Comparison of ENCODE assay signal across 8 cellular contexts in genomic region chr7:113698556-113699220, GRCh38.
DNase-seq lines count a peak whose midpoint lies in the region; ATAC-seq and TF ChIP-seq lines count a peak whose summit lies in the region.

No MANE protein-coding gene starts in this region.

- no peaks in the 10 kb centered on the region for H3K9me3 ChIP-seq in esophagus squamous epithelium
- H3K9me3 ChIP-seq in smooth muscle cell (replicated peaks; ENCODE audit: low read depth), result no peaks in the 10 kb centered on the region

- H3K27ac Mint-ChIP-seq in activated naive CD8-positive, alpha-beta T cell treated with anti-CD3 and anti-CD28 coated beads, Interleukin-2, amount 50 U/mL, for 24 hours, result no peak overlapping the region
- no peak overlapping the region for H3K27ac Mint-ChIP-seq in activated T-helper 2 cell treated with anti-CD3 and anti-CD28 coated beads, Interferon-gamma antibody, Interleukin-2, Interleukin-4, amounts not matched to agents 10 μg/mL and 5 μg/mL and 100 μg/mL, durations not matched to agents 14 hours and 24 hours and 36 hours

- no peaks in the 10 kb centered on the region for H3K9me3 Mint-ChIP-seq in activated naive CD8-positive, alpha-beta T cell treated with anti-CD3 and anti-CD28 coated beads, Interleukin-2, amount 50 U/mL, for 24 hours
- no peaks in the 10 kb centered on the region for H3K9me3 Mint-ChIP-seq in activated T-helper 2 cell treated with anti-CD3 and anti-CD28 coated beads, Interferon-gamma antibody, Interleukin-2, Interleukin-4, amounts not matched to agents 10 μg/mL and 5 μg/mL and 100 μg/mL, durations not matched to agents 14 hours and 24 hours and 36 hours

- ATAC-seq in HG02798 (IDR thresholded peaks at IDR 0.05; ENCODE audit: poor library complexity, unreplicated experiment), result peak; percentile 69
- no peak for ATAC-seq in activated naive CD8-positive, alpha-beta T cell treated with anti-CD3 and anti-CD28 coated beads, Interleukin-2, amount 50 U/mL, for 24 hours

- WGBS in esophagus squamous epithelium, 2 donors, result 40 to 41% methylated on average over 6 of the region's 6 CpGs
- WGBS in smooth muscle cell (ENCODE audit: low lambda C conversion rate), result 39% methylated on average over 6 of the region's 6 CpGs

- H3K4me2 ChIP-seq in smooth muscle cell, result no peak overlapping the region

- TF ChIP-seq POLR2A in esophagus squamous epithelium (IDR thresholded peaks at IDR 0.05), result no peak

- DNase-seq in DMS 273 (lab: John Stamatoyannopoulos, UW; ENCODE audit: unreplicated experiment), result peak; percentile 69
- no peak for DNase-seq in DMS 273 treated with DMSO at 0.1 percent for 48 hours (lab: John Stamatoyannopoulos, UW)
- DNase-seq in OCI-M1 (lab: John Stamatoyannopoulos, UW), result peak; percentile 53
- no peak for DNase-seq in esophagus squamous epithelium (lab: John Stamatoyannopoulos, UW)
- no peak for DNase-seq in smooth muscle cell (lab: John Stamatoyannopoulos, UW; ENCODE audit: unreplicated experiment)
- no peak for DNase-seq in activated naive CD8-positive, alpha-beta T cell treated with anti-CD3 and anti-CD28 coated beads, Interleukin-2, amount 50 U/mL, for 24 hours
- DNase-seq in activated T-helper 2 cell treated with anti-CD3 and anti-CD28 coated beads, Interferon-gamma antibody, Interleukin-2, Interleukin-4, amounts not matched to agents 10 μg/mL and 5 μg/mL and 100 μg/mL, durations not matched to agents 14 hours and 24 hours and 36 hours (ENCODE audit: low spot score), result no peak

- H3K27me3 ChIP-seq in esophagus squamous epithelium, result no peaks in the 10 kb centered on the region
- peaks cover 6% of the 10 kb centered on the region for H3K27me3 ChIP-seq in smooth muscle cell (ENCODE audit: low read depth)

- H3K4me1 ChIP-seq in esophagus squamous epithelium, result no peaks in the 10 kb centered on the region
- H3K4me1 ChIP-seq in smooth muscle cell (ENCODE audit: low read depth), result no peaks in the 10 kb centered on the region

- H3F3A ChIP-seq in smooth muscle cell (ENCODE audit: low read depth), result no peaks in the 10 kb centered on the region

- no peaks in the 10 kb centered on the region for H3K27me3 Mint-ChIP-seq in activated naive CD8-positive, alpha-beta T cell treated with anti-CD3 and anti-CD28 coated beads, Interleukin-2, amount 50 U/mL, for 24 hours
- no peaks in the 10 kb centered on the region for H3K27me3 Mint-ChIP-seq in activated T-helper 2 cell treated with anti-CD3 and anti-CD28 coated beads, Interferon-gamma antibody, Interleukin-2, Interleukin-4, amounts not matched to agents 10 μg/mL and 5 μg/mL and 100 μg/mL, durations not matched to agents 14 hours and 24 hours and 36 hours (ENCODE audit: low read depth)

- no peaks in the 10 kb centered on the region for H4K20me1 ChIP-seq in smooth muscle cell (ENCODE audit: low read depth)

- no peaks in the 10 kb centered on the region for H3K79me2 ChIP-seq in smooth muscle cell (ENCODE audit: low read depth)

- H2AFZ ChIP-seq in smooth muscle cell (ENCODE audit: low read depth), result no peak overlapping the region

- intact Hi-C loops in esophagus squamous epithelium (cut with DNase I), result loop anchor here (10.0 kb wide), 1 partner anchor 1144 kb away; no protein-coding TSS in a partner anchor
- intact Hi-C loops in activated T-helper 2 cell treated with anti-CD3 and anti-CD28 coated beads, Interferon-gamma antibody, Interleukin-2, Interleukin-4, amounts not matched to agents 10 μg/mL and 5 μg/mL and 100 μg/mL, durations not matched to agents 14 hours and 24 hours and 36 hours (cut with micrococcal nuclease), result loop anchor here (2.0 kb wide), 1 partner anchor 294 kb away; no protein-coding TSS in a partner anchor

- no peaks in the 10 kb centered on the region for H3K36me3 Mint-ChIP-seq in activated naive CD8-positive, alpha-beta T cell treated with anti-CD3 and anti-CD28 coated beads, Interleukin-2, amount 50 U/mL, for 24 hours (ENCODE audit: low read depth)
- no peaks in the 10 kb centered on the region for H3K36me3 Mint-ChIP-seq in activated T-helper 2 cell treated with anti-CD3 and anti-CD28 coated beads, Interferon-gamma antibody, Interleukin-2, Interleukin-4, amounts not matched to agents 10 μg/mL and 5 μg/mL and 100 μg/mL, durations not matched to agents 14 hours and 24 hours and 36 hours (ENCODE audit: low read depth)

- H3K36me3 ChIP-seq in esophagus squamous epithelium (no peaks in the 10 kb centered on the region), smooth muscle cell (ENCODE audit: low read depth) (no peaks in the 10 kb centered on the region)

- H3K27ac ChIP-seq in esophagus squamous epithelium, result no peak overlapping the region
- H3K27ac ChIP-seq in smooth muscle cell (ENCODE audit: low read depth), result no peak overlapping the region

- no peaks in the 10 kb centered on the region for H3K4me1 Mint-ChIP-seq in activated naive CD8-positive, alpha-beta T cell treated with anti-CD3 and anti-CD28 coated beads, Interleukin-2, amount 50 U/mL, for 24 hours
- H3K4me1 Mint-ChIP-seq in activated T-helper 2 cell treated with anti-CD3 and anti-CD28 coated beads, Interferon-gamma antibody, Interleukin-2, Interleukin-4, amounts not matched to agents 10 μg/mL and 5 μg/mL and 100 μg/mL, durations not matched to agents 14 hours and 24 hours and 36 hours (ENCODE audit: low read depth), result no peaks in the 10 kb centered on the region

- peak; percentile 11 to 70 (median 42) for TF ChIP-seq CTCF in esophagus squamous epithelium (IDR thresholded peaks at IDR 0.05)
- peak; percentile 82 for TF ChIP-seq CTCF in smooth muscle cell (IDR thresholded peaks at IDR 0.05; ENCODE audit: borderline replicate concordance, insufficient read depth, poor library complexity, severe bottlenecking)

- H3K4me3 Mint-ChIP-seq in activated naive CD8-positive, alpha-beta T cell treated with anti-CD3 and anti-CD28 coated beads, Interleukin-2, amount 50 U/mL, for 24 hours, result no peak overlapping the region
- no peak overlapping the region for H3K4me3 Mint-ChIP-seq in activated T-helper 2 cell treated with anti-CD3 and anti-CD28 coated beads, Interferon-gamma antibody, Interleukin-2, Interleukin-4, amounts not matched to agents 10 μg/mL and 5 μg/mL and 100 μg/mL, durations not matched to agents 14 hours and 24 hours and 36 hours (ENCODE audit: low read depth)

- no peak overlapping the region for H3K9ac ChIP-seq in smooth muscle cell (ENCODE audit: low read depth)

- H3K4me3 ChIP-seq in esophagus squamous epithelium, result no peak overlapping the region
- H3K4me3 ChIP-seq in smooth muscle cell, result no peak overlapping the region

Comparison
In these comparisons a context has a peak if more than half of its experiments do, and no peak if none do; other contexts are left out.
1. DNase-seq: peak in DMS 273 (single experiment) and OCI-M1 (single experiment); none in DMS 273 treated with DMSO at 0.1 percent for 48 hours (single experiment), esophagus squamous epithelium (single experiment), smooth muscle cell (single experiment), activated naive CD8-positive, alpha-beta T cell treated with anti-CD3 and anti-CD28 coated beads, Interleukin-2, amount 50 U/mL, for 24 hours (single experiment) and activated T-helper 2 cell treated with anti-CD3 and anti-CD28 coated beads, Interferon-gamma antibody, Interleukin-2, Interleukin-4, amounts not matched to agents 10 μg/mL and 5 μg/mL and 100 μg/mL, durations not matched to agents 14 hours and 24 hours and 36 hours (single experiment).